In genomic region chr2:24774373-24774772, GRCh38 we compare ENCODE assay signal across 28 cellular contexts.
"Had no signal": no experiment of that assay in that cellular context is flagged by ENCODE, and none has a peak within 500 bp of the region (broad histone marks: within the 10 kb centered on the region; RNA-seq: fewer than 3 reads in every experiment).

No MANE protein-coding gene starts in this region.

- H3K27me3 ChIP-seq: left lung, ovary, sigmoid colon, suprapubic skin, tibial artery, uterus had no signal

- H3K4me1 ChIP-seq: sigmoid colon, tibial artery, uterus had no signal

- DNase-seq: hippocampal formation; kidney; left colon; left lung; lower lobe of right lung; mammary epithelial cell; mesenchymal stem cell; naive thymus-derived CD4-positive, alpha-beta T cell; ovary; retina; right cardiac atrium; sigmoid colon; stimulated activated CD4-positive, alpha-beta T cell treated with anti-CD3 and anti-CD28 coated beads, Interleukin-1b, Interleukin-23, amount 100 ng/mL, for 48 hours; stimulated activated CD4-positive, alpha-beta T cell treated with anti-CD3 and anti-CD28 coated beads, Interleukin-2, amount 100 ng/mL, for 48 hours; stimulated activated CD4-positive, alpha-beta T cell treated with anti-CD3 and anti-CD28 coated beads, Interleukin-4, amount 100 ng/mL, for 4 hours; stimulated activated CD8-positive, alpha-beta memory T cell treated with anti-CD3 and anti-CD28 coated beads, Interleukin-4, amount 100 ng/mL, for 48 hours; stimulated activated naive CD4-positive, alpha-beta T cell treated with Interleukin-2 at 50 U/mL for 16 hours; stimulated activated naive CD8-positive, alpha-beta T cell treated with anti-CD3 and anti-CD28 coated beads, Interleukin-15, amount 100 ng/mL, for 72 hours; tibial artery; uterus had no signal

- H3K27ac Mint-ChIP-seq: mesothelial cell of epicardium; natural killer cell treated with Interleukin-12 subunit alpha and Interleukin-12 subunit beta and Interleukin-15 and Interleukin-18, amount 100 ng/mL, for 72 hours; stimulated activated memory B cell treated with anti-CD40 and anti-IgM and Interleukin-4, amounts not matched to agents 10 μg/mL and 1 μg/mL and 100 μg/mL, for 72 hours; stimulated activated naive CD8-positive, alpha-beta T cell treated with anti-CD3 and anti-CD28 coated beads, Interleukin-15, amount 100 ng/mL, for 72 hours; type B pancreatic cell had no signal

- H3K27ac ChIP-seq: left lung, lower lobe of right lung, ovary, sigmoid colon, suprapubic skin, thoracic aorta, tibial artery, uterus had no signal

- H3K4me1 Mint-ChIP-seq: stimulated activated memory B cell treated with anti-CD40 and anti-IgM and Interleukin-4, amounts not matched to agents 10 μg/mL and 1 μg/mL and 100 μg/mL, for 72 hours; stimulated activated naive CD8-positive, alpha-beta T cell treated with anti-CD3 and anti-CD28 coated beads, Interleukin-15, amount 100 ng/mL, for 72 hours had no signal

- H3K9me3 ChIP-seq: left lung, lower lobe of right lung, ovary, sigmoid colon, suprapubic skin, thoracic aorta, tibial artery, uterus had no signal

- H3K27me3 Mint-ChIP-seq: natural killer cell treated with Interleukin-12 subunit alpha and Interleukin-12 subunit beta and Interleukin-15 and Interleukin-18, amount 100 ng/mL, for 72 hours; progenitor cell of endocrine pancreas; stimulated activated memory B cell treated with anti-CD40 and anti-IgM and Interleukin-4, amounts not matched to agents 10 μg/mL and 1 μg/mL and 100 μg/mL, for 72 hours; stimulated activated naive CD8-positive, alpha-beta T cell treated with anti-CD3 and anti-CD28 coated beads, Interleukin-15, amount 100 ng/mL, for 72 hours; type B pancreatic cell had no signal

- H3K4me3 Mint-ChIP-seq: mesothelial cell of epicardium; naive thymus-derived CD4-positive, alpha-beta T cell; natural killer cell treated with Interleukin-12 subunit alpha and Interleukin-12 subunit beta and Interleukin-15 and Interleukin-18, amount 100 ng/mL, for 72 hours; stimulated activated memory B cell treated with anti-CD40 and anti-IgM and Interleukin-4, amounts not matched to agents 10 μg/mL and 1 μg/mL and 100 μg/mL, for 72 hours; stimulated activated naive CD8-positive, alpha-beta T cell treated with anti-CD3 and anti-CD28 coated beads, Interleukin-15, amount 100 ng/mL, for 72 hours; type B pancreatic cell had no signal

- H3K36me3 ChIP-seq: ovary, uterus had no signal

- H3K4me3 ChIP-seq: left lung, lower lobe of right lung, ovary, sigmoid colon, smooth muscle cell, suprapubic skin, thoracic aorta, tibial artery, uterus had no signal

- H3K4me2 ChIP-seq: smooth muscle cell had no signal

- H3K9me3 Mint-ChIP-seq: naive thymus-derived CD4-positive, alpha-beta T cell; natural killer cell treated with Interleukin-12 subunit alpha and Interleukin-12 subunit beta and Interleukin-15 and Interleukin-18, amount 100 ng/mL, for 72 hours; stimulated activated memory B cell treated with anti-CD40 and anti-IgM and Interleukin-4, amounts not matched to agents 10 μg/mL and 1 μg/mL and 100 μg/mL, for 72 hours; stimulated activated naive CD8-positive, alpha-beta T cell treated with anti-CD3 and anti-CD28 coated beads, Interleukin-15, amount 100 ng/mL, for 72 hours; type B pancreatic cell had no signal

- ATAC-seq: left colon; left lung; lower lobe of right lung; naive thymus-derived CD4-positive, alpha-beta T cell; natural killer cell treated with Interleukin-12 subunit alpha and Interleukin-12 subunit beta and Interleukin-15 and Interleukin-18, amount 100 ng/mL, for 72 hours; right cardiac atrium; stimulated activated memory B cell treated with anti-CD40 and anti-IgM and Interleukin-4, amounts not matched to agents 10 μg/mL and 1 μg/mL and 100 μg/mL, for 72 hours; stimulated activated naive CD8-positive, alpha-beta T cell treated with anti-CD3 and anti-CD28 coated beads, Interleukin-15, amount 100 ng/mL, for 72 hours had no signal
